8 cellular contexts compared by ENCODE assay signal in the genomic region with DNA sequence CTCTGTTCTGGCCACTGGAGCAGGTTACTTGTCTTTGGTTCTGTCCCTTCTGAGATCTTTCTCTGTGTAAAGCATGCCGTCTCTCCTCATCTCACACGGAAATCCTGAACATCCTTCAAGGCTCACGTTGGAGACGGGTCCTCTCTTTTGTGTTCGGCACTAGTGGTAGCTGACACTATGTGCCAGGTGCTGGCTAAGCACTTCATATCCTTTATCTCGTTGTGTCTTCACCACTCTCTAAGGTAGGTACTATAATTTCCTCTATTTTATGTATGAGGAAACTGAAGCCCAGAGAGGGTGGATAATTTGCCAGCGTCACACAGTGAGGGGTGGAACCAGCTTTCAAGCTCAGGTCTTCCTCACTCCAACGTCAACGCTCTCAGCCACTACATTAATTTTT. TPM values are rescaled to one million over a fixed set of nuclear protein-coding genes. Genes with fewer than 3 reads are reported as not detected.
A peak's percentile ranks its signal among the peaks of the same experiment; 100 is the strongest.
DNase-seq lines count a peak whose midpoint lies in the region; ATAC-seq and TF ChIP-seq lines count a peak whose summit lies in the region.

No MANE protein-coding gene starts in this region.

- no peak for DNase-seq in Caco-2
- DNase-seq in MV-4-11 (lab: John Stamatoyannopoulos, UW) = peak; percentile 23
- DNase-seq in central memory CD4-positive, alpha-beta T cell = peak; percentile 24
- no peak for DNase-seq in hippocampal formation (lab: John Stamatoyannopoulos, UW)
- no peak for DNase-seq in NCI-H2171 (lab: John Stamatoyannopoulos, UW)
- no peak for DNase-seq in lower leg skin (ENCODE audit: low spot score in 2 of 2)

- TF ChIP-seq POLR2A in lower leg skin (IDR thresholded peaks at IDR 0.05) = no peak

- peak overlapping the region; percentile 90 for H3K4me3 Mint-ChIP-seq in Caco-2 (ENCODE audit: unreplicated experiment)
- peak overlapping the region; percentile 94 to 99 (median 96) for H3K4me3 Mint-ChIP-seq in nephron

- H3K27me3 ChIP-seq in Caco-2 (replicated peaks; ENCODE audit: control insufficient read depth, insufficient read depth, low read length) = no peaks in the 10 kb centered on the region

- peaks cover 37% of the 10 kb centered on the region for H3K4me1 Mint-ChIP-seq in Caco-2 (ENCODE audit: low read depth, unreplicated experiment)
- peaks cover 57% of the 10 kb centered on the region for H3K4me1 Mint-ChIP-seq in nephron

- no TSS peak for BruUV-seq in Caco-2 (replicated peaks; lab: Mats Ljungman, UMichigan)

- CTCF ChIA-PET in Caco-2 (lab: Charles Lee) = interaction anchor here (0.7 kb wide), 1 partner anchor 19 kb away, joined by 3 read pairs; no protein-coding TSS in a partner anchor

- TF ChIP-seq CTCF in Caco-2 (IDR thresholded peaks at IDR 0.05; ENCODE audit: insufficient read depth in 1 of 2, low read depth in 1 of 2, low read length in 1 of 2, severe bottlenecking in 1 of 2, unreplicated experiment in 1 of 2) (no peak), nephron (IDR thresholded peaks at IDR 0.05; ENCODE audit: unreplicated experiment in 3 of 3) (no peak), lower leg skin (IDR thresholded peaks at IDR 0.05) (no peak)

- no peaks in the 10 kb centered on the region for H3K9me3 ChIP-seq in Caco-2

- peak overlapping the region; percentile 96 for H3K27ac Mint-ChIP-seq in Caco-2 (ENCODE audit: unreplicated experiment)
- peak overlapping the region; percentile 90 to 95 (median 94) for H3K27ac Mint-ChIP-seq in nephron

- no peaks in the 10 kb centered on the region for H3K9me3 Mint-ChIP-seq in Caco-2 (ENCODE audit: unreplicated experiment)
- no peaks in the 10 kb centered on the region for H3K9me3 Mint-ChIP-seq in nephron

- intact Hi-C loops in Caco-2 (cut with micrococcal nuclease; ENCODE audit: unreplicated experiment) = no loop called here
- intact Hi-C loops in lower leg skin (cut with DNase I; ENCODE audit: low total_unique reads) = no loop called here

- no peaks in the 10 kb centered on the region for H3K36me3 ChIP-seq in Caco-2 (ENCODE audit: control insufficient read depth, insufficient read depth, low read length)

- POLR2A ChIA-PET in Caco-2 (lab: Charles Lee) = interaction anchor here (0.6 to 0.7 kb wide), 2 partner anchors 11 to 41 kb away, joined by 3 to 4 read pairs; no protein-coding TSS in a partner anchor

- H3K4me3 ChIP-seq in Caco-2 (ENCODE audit: low read depth, low read length) (peak overlapping the region; percentile 89; the same call in 1 of the 2 replicates), lower leg skin (ENCODE audit: low read depth, poor library complexity, severe bottlenecking) (no peak overlapping the region)

- ATAC-seq in HG02840 (IDR thresholded peaks at IDR 0.05; ENCODE audit: low FRiP score, unreplicated experiment) = no peak

- WGBS in lower leg skin, 2 donors = 24 to 29% methylated on average over 9 of the region's 9 CpGs

- no peaks in the 10 kb centered on the region for H3K27me3 Mint-ChIP-seq in Caco-2 (ENCODE audit: insufficient read depth, unreplicated experiment)
- no peaks in the 10 kb centered on the region for H3K27me3 Mint-ChIP-seq in nephron (ENCODE audit: low read depth)

- peaks cover 32% of the 10 kb centered on the region for H3K4me1 ChIP-seq in Caco-2

- H3K36me3 Mint-ChIP-seq in Caco-2 (ENCODE audit: insufficient read depth, unreplicated experiment) (peaks cover 37% of the 10 kb centered on the region), nephron (ENCODE audit: low read depth) (peaks cover 12% of the 10 kb centered on the region)

RNA-seq across cellular contexts. Expression of gene IFT122, which starts 1.2 kb away (rescaled TPM):
- total RNA-seq in Caco-2 (2022) (21.9 and 30.0 TPM in 2 replicates), lower leg skin (10 to 100 TPM; 10.1 to 31.1 (median 22.5) TPM)

RNA-seq across cellular contexts. Expression of gene MBD4, which starts 1.5 kb away (rescaled TPM):
- total RNA-seq in Caco-2 (2022) (33.5 and 39.8 TPM in 2 replicates), lower leg skin (10 to 100 TPM; 14.5 to 36.9 (median 18.4) TPM)

RNA-seq across cellular contexts. Expression of gene EFCAB12, which starts 12.8 kb away (rescaled TPM):
- total RNA-seq in Caco-2 (2022) = 0.14 and 0.49 TPM in 2 replicates
- total RNA-seq in lower leg skin = not detected

Comparison
In these comparisons a context has a peak if more than half of its experiments do, and no peak if none do; other contexts are left out.
1. DNase-seq: peak in MV-4-11 (single experiment) and central memory CD4-positive, alpha-beta T cell (single experiment); none in Caco-2 (0 of 2), hippocampal formation (0 of 2), NCI-H2171 (single experiment) and lower leg skin (0 of 2).